ENCODE assay signal across 23 cellular contexts in genomic region chr10:77592510-77592909, GRCh38. TPM values are rescaled to one million over a fixed set of nuclear protein-coding genes. Genes with fewer than 3 reads are reported as not detected.
A peak's percentile ranks its signal among the peaks of the same experiment; 100 is the strongest.
DNase-seq lines count a peak whose midpoint lies in the region; ATAC-seq and TF ChIP-seq lines count a peak whose summit lies in the region.
"Had no signal": no experiment of that assay in that cellular context is flagged by ENCODE, and none has a peak within 500 bp of the region (broad histone marks: within the 10 kb centered on the region; RNA-seq: fewer than 3 reads in every experiment).

No MANE protein-coding gene starts in this region.

- no peak overlapping the region for H3K14ac ChIP-seq in mesenchymal stem cell (ENCODE audit: low read length in 2 of 2)

- H3K9me3 Mint-ChIP-seq in MCF 10A (ENCODE audit: unreplicated experiment): no peaks in the 10 kb centered on the region
- H3K9me3 Mint-ChIP-seq in activated naive CD4-positive, alpha-beta T cell treated with anti-CD3 and anti-CD28 coated beads for 36 hours: no peaks in the 10 kb centered on the region
- H3K9me3 Mint-ChIP-seq in mesothelial cell of epicardium: no peaks in the 10 kb centered on the region
- H3K9me3 Mint-ChIP-seq: activated naive CD8-positive, alpha-beta T cell treated with anti-CD3 and anti-CD28 coated beads, Interleukin-2, amount 10 ng/mL, durations not matched to agents 7 days and 5 days; activated T-helper 17 cell treated with anti-CD3 and anti-CD28 coated beads, Interleukin-2, amount 50 U/mL, for 72 hours; brain; stimulated activated naive CD8-positive, alpha-beta T cell treated with anti-CD3 and anti-CD28 coated beads, Interleukin-15, amount 100 ng/mL, for 72 hours; T-cell had no signal

- H2BK15ac ChIP-seq in mesenchymal stem cell (ENCODE audit: low read depth, poor library complexity, severe bottlenecking): no peak overlapping the region

- H2BK120ac ChIP-seq in mesenchymal stem cell (ENCODE audit: low read depth, low read length): no peak overlapping the region

- H3K4me3 Mint-ChIP-seq in MCF 10A (ENCODE audit: unreplicated experiment) (no peak overlapping the region), mesothelial cell of epicardium (no peak overlapping the region)
- no peak overlapping the region for H3K4me3 Mint-ChIP-seq in activated naive CD4-positive, alpha-beta T cell treated with anti-CD3 and anti-CD28 coated beads for 36 hours
- H3K4me3 Mint-ChIP-seq: activated CD8-positive, alpha-beta memory T cell treated with anti-CD3 and anti-CD28 coated beads, Interleukin-2, amount 10 ng/mL, durations not matched to agents 7 days and 5 days; activated naive CD8-positive, alpha-beta T cell treated with anti-CD3 and anti-CD28 coated beads, Interleukin-2, amount 10 ng/mL, durations not matched to agents 7 days and 5 days; activated T-helper 17 cell treated with anti-CD3 and anti-CD28 coated beads, Interleukin-2, amount 50 U/mL, for 72 hours; brain; nephron progenitor cell; stimulated activated naive CD8-positive, alpha-beta T cell treated with anti-CD3 and anti-CD28 coated beads, Interleukin-15, amount 100 ng/mL, for 72 hours; T-cell had no signal

- peak overlapping the region in 1 of 2 experiments; percentile 87 for H3K23ac ChIP-seq in mesenchymal stem cell (ENCODE audit: low read length in 2 of 2)

- H3K4me1 ChIP-seq in breast epithelium (no peaks in the 10 kb centered on the region), mesenchymal stem cell (ENCODE audit: control insufficient read depth, insufficient read depth, low read depth, low read length) (peaks cover 7% of the 10 kb centered on the region), tibial artery (peaks cover 0 to 74% (median 43%) of the 10 kb centered on the region in 4 donors)
- H3K4me1 ChIP-seq: uterus had no signal

- H3K27ac ChIP-seq in breast epithelium (no peak overlapping the region), mesenchymal stem cell (ENCODE audit: low read length, poor library complexity, severe bottlenecking) (no peak overlapping the region), tibial artery (peak overlapping the region; percentile 88 to 95)
- H3K27ac ChIP-seq: 22Rv1, spleen had no signal

- peak overlapping the region; percentile 2 to 76 for H3K4ac ChIP-seq in mesenchymal stem cell (ENCODE audit: low read depth in 1 of 2, low read length in 2 of 2)

- no peak for ATAC-seq in GM21786 (IDR thresholded peaks at IDR 0.05; ENCODE audit: unreplicated experiment)
- ATAC-seq: activated CD8-positive, alpha-beta memory T cell treated with anti-CD3 and anti-CD28 coated beads, Interleukin-2, amount 10 ng/mL, durations not matched to agents 7 days and 5 days; activated T-helper 17 cell treated with anti-CD3 and anti-CD28 coated beads, Interleukin-2, amount 50 U/mL, for 72 hours; stimulated activated naive CD8-positive, alpha-beta T cell treated with anti-CD3 and anti-CD28 coated beads, Interleukin-15, amount 100 ng/mL, for 72 hours; T-cell had no signal

- H3K4me3 ChIP-seq in breast epithelium (no peak overlapping the region), mesenchymal stem cell (ENCODE audit: insufficient read depth in 1 of 2, low read depth in 1 of 2, low read length in 2 of 2) (no peak overlapping the region), tibial artery (no peak overlapping the region)
- H3K4me3 ChIP-seq: spleen, uterus had no signal

- H3K4me1 Mint-ChIP-seq in MCF 10A (ENCODE audit: insufficient read depth, unreplicated experiment) (peaks cover 28% of the 10 kb centered on the region), mesothelial cell of epicardium (peaks cover 4% of the 10 kb centered on the region)
- H3K4me1 Mint-ChIP-seq in activated naive CD4-positive, alpha-beta T cell treated with anti-CD3 and anti-CD28 coated beads for 36 hours (ENCODE audit: low read depth): no peaks in the 10 kb centered on the region
- H3K4me1 Mint-ChIP-seq: activated CD8-positive, alpha-beta memory T cell treated with anti-CD3 and anti-CD28 coated beads, Interleukin-2, amount 10 ng/mL, durations not matched to agents 7 days and 5 days; activated naive CD8-positive, alpha-beta T cell treated with anti-CD3 and anti-CD28 coated beads, Interleukin-2, amount 10 ng/mL, durations not matched to agents 7 days and 5 days; activated T-helper 17 cell treated with anti-CD3 and anti-CD28 coated beads, Interleukin-2, amount 50 U/mL, for 72 hours; stimulated activated naive CD8-positive, alpha-beta T cell treated with anti-CD3 and anti-CD28 coated beads, Interleukin-15, amount 100 ng/mL, for 72 hours; T-cell had no signal

- H3K27me3 Mint-ChIP-seq in MCF 10A (ENCODE audit: insufficient read depth, unreplicated experiment) (no peaks in the 10 kb centered on the region), mesothelial cell of epicardium (ENCODE audit: low read depth) (no peaks in the 10 kb centered on the region)
- H3K27me3 Mint-ChIP-seq in activated naive CD4-positive, alpha-beta T cell treated with anti-CD3 and anti-CD28 coated beads for 36 hours (ENCODE audit: low read depth): no peaks in the 10 kb centered on the region
- H3K27me3 Mint-ChIP-seq: activated CD8-positive, alpha-beta memory T cell treated with anti-CD3 and anti-CD28 coated beads, Interleukin-2, amount 10 ng/mL, durations not matched to agents 7 days and 5 days; activated T-helper 17 cell treated with anti-CD3 and anti-CD28 coated beads, Interleukin-2, amount 50 U/mL, for 72 hours; stimulated activated naive CD8-positive, alpha-beta T cell treated with anti-CD3 and anti-CD28 coated beads, Interleukin-15, amount 100 ng/mL, for 72 hours had no signal

- H3K36me3 ChIP-seq in breast epithelium (no peaks in the 10 kb centered on the region), mesenchymal stem cell (ENCODE audit: control insufficient read depth in 1 of 2, insufficient read depth in 2 of 2, low read depth in 1 of 2, low read length in 2 of 2) (no peaks in the 10 kb centered on the region), tibial artery (no peaks in the 10 kb centered on the region)
- H3K36me3 ChIP-seq: spleen, uterus had no signal

- POLR2A ChIA-PET in MCF 10A (lab: Yijun Ruan, JAX): interaction anchor here (1.7 kb wide), 1 partner anchor 62 kb away, joined by 4 read pairs; no protein-coding TSS in a partner anchor

- H4K8ac ChIP-seq in mesenchymal stem cell (ENCODE audit: low read length): no peak overlapping the region

- CTCF ChIA-PET in MCF 10A (lab: Yijun Ruan, JAX): interaction anchor here (0.6 kb wide), 1 partner anchor 48 kb away, joined by 3 read pairs; no protein-coding TSS in a partner anchor
- CTCF ChIA-PET in activated naive CD4-positive, alpha-beta T cell treated with anti-CD3 and anti-CD28 coated beads for 36 hours (lab: Charles Lee): no interaction called here

- H3K4me2 ChIP-seq in mesenchymal stem cell (ENCODE audit: low read length, poor library complexity, severe bottlenecking): no peak overlapping the region

- DNase-seq in MCF 10A (ENCODE audit: unreplicated experiment) (no peak), breast epithelium (ENCODE audit: low spot score in 2 of 2) (no peak), cerebellum (ENCODE audit: low spot score) (peak; percentile 6), mesenchymal stem cell (no peak), tibial artery (no peak), mesothelial cell of epicardium (ENCODE audit: low spot score in 2 of 2, unreplicated experiment in 2 of 2) (no peak)
- no peak for DNase-seq in activated naive CD4-positive, alpha-beta T cell treated with anti-CD3 and anti-CD28 coated beads for 36 hours
- DNase-seq: activated CD4-positive, alpha-beta T cell treated with anti-CD3 and anti-CD28 coated beads for 4 hours; activated CD8-positive, alpha-beta memory T cell treated with anti-CD3 and anti-CD28 coated beads, Interleukin-2, amount 10 ng/mL, durations not matched to agents 7 days and 5 days; activated naive CD8-positive, alpha-beta T cell treated with anti-CD3 and anti-CD28 coated beads, Interleukin-2, amount 10 ng/mL, durations not matched to agents 7 days and 5 days; dermis blood vessel endothelial cell; NCI-H2107; NCI-H510A; nephron progenitor cell; stimulated activated CD4-positive, alpha-beta T cell treated with anti-CD3 and anti-CD28 coated beads, Interleukin-4, amount 100 ng/mL, for 24 hours; stimulated activated naive CD8-positive, alpha-beta T cell treated with anti-CD3 and anti-CD28 coated beads, Interleukin-15, amount 100 ng/mL, for 72 hours; T-cell; uterus had no signal

- H3K27me3 ChIP-seq in breast epithelium: no peaks in the 10 kb centered on the region
- H3K27me3 ChIP-seq in mesenchymal stem cell (ENCODE audit: control insufficient read depth in 1 of 2, insufficient read depth in 1 of 2, low read length in 2 of 2): no peaks in the 10 kb centered on the region
- H3K27me3 ChIP-seq in tibial artery: no peaks in the 10 kb centered on the region
- H3K27me3 ChIP-seq: spleen, uterus had no signal

- H2AK5ac ChIP-seq in mesenchymal stem cell (ENCODE audit: low read length, severe bottlenecking): no peak overlapping the region

- 89% methylated on average over 4 of the region's 4 CpGs for WGBS in mesenchymal stem cell

- peak overlapping the region; percentile 18 for H4K91ac ChIP-seq in mesenchymal stem cell (ENCODE audit: low read length)

- H2BK5ac ChIP-seq in mesenchymal stem cell (ENCODE audit: low read depth, low read length, poor library complexity, severe bottlenecking): no peak overlapping the region

- H2AFZ ChIP-seq in mesenchymal stem cell (ENCODE audit: low read depth, low read length): no peak overlapping the region

- H3K9me3 ChIP-seq in breast epithelium (no peaks in the 10 kb centered on the region), mesenchymal stem cell (ENCODE audit: control insufficient read depth, low read length) (no peaks in the 10 kb centered on the region), tibial artery (no peaks in the 10 kb centered on the region)
- H3K9me3 ChIP-seq: spleen, uterus had no signal

- no TSS peak for BruUV-seq in MCF 10A (replicated peaks; lab: Mats Ljungman, UMichigan)

- peak overlapping the region; percentile 92 for H3K27ac Mint-ChIP-seq in MCF 10A (ENCODE audit: low read depth, unreplicated experiment)
- no peak overlapping the region for H3K27ac Mint-ChIP-seq in activated naive CD4-positive, alpha-beta T cell treated with anti-CD3 and anti-CD28 coated beads for 36 hours
- no peak overlapping the region for H3K27ac Mint-ChIP-seq in mesothelial cell of epicardium
- H3K27ac Mint-ChIP-seq: activated CD8-positive, alpha-beta memory T cell treated with anti-CD3 and anti-CD28 coated beads, Interleukin-2, amount 10 ng/mL, durations not matched to agents 7 days and 5 days; activated naive CD8-positive, alpha-beta T cell treated with anti-CD3 and anti-CD28 coated beads, Interleukin-2, amount 10 ng/mL, durations not matched to agents 7 days and 5 days; activated T-helper 17 cell treated with anti-CD3 and anti-CD28 coated beads, Interleukin-2, amount 50 U/mL, for 72 hours; nephron progenitor cell; stimulated activated naive CD8-positive, alpha-beta T cell treated with anti-CD3 and anti-CD28 coated beads, Interleukin-15, amount 100 ng/mL, for 72 hours; T-cell had no signal

- peak overlapping the region; percentile 48 to 76 for H3K18ac ChIP-seq in mesenchymal stem cell (ENCODE audit: low read depth in 1 of 2, low read length in 2 of 2)

- no peak for TF ChIP-seq POLR2A in breast epithelium (IDR thresholded peaks at IDR 0.05)

- peak overlapping the region; percentile 46 to 80 for H2BK12ac ChIP-seq in mesenchymal stem cell (ENCODE audit: low read length in 2 of 2)

- H3K36me3 Mint-ChIP-seq in MCF 10A (ENCODE audit: insufficient read depth, unreplicated experiment): peaks cover 13% of the 10 kb centered on the region
- H3K36me3 Mint-ChIP-seq in activated naive CD4-positive, alpha-beta T cell treated with anti-CD3 and anti-CD28 coated beads for 36 hours (ENCODE audit: low read depth): no peaks in the 10 kb centered on the region
- H3K36me3 Mint-ChIP-seq in mesothelial cell of epicardium: peaks cover 9% of the 10 kb centered on the region
- H3K36me3 Mint-ChIP-seq: activated CD8-positive, alpha-beta memory T cell treated with anti-CD3 and anti-CD28 coated beads, Interleukin-2, amount 10 ng/mL, durations not matched to agents 7 days and 5 days; activated naive CD8-positive, alpha-beta T cell treated with anti-CD3 and anti-CD28 coated beads, Interleukin-2, amount 10 ng/mL, durations not matched to agents 7 days and 5 days; T-cell had no signal

- peak overlapping the region; percentile 66 for H3K9ac ChIP-seq in mesenchymal stem cell (ENCODE audit: low read length)

- intact Hi-C loops in MCF 10A (cut with micrococcal nuclease): loop anchor here (2.0 kb wide), 1 partner anchor 88 kb away; no protein-coding TSS in a partner anchor
- intact Hi-C loops in breast epithelium (cut with DNase I; ENCODE audit: low total_unique reads): no loop called here
- intact Hi-C loops in tibial artery (cut with DNase I; ENCODE audit: low total_unique reads): no loop called here
- intact Hi-C loops in activated naive CD4-positive, alpha-beta T cell treated with anti-CD3 and anti-CD28 coated beads for 36 hours (cut with micrococcal nuclease): no loop called here

- peaks cover 22% of the 10 kb centered on the region for H3K79me1 ChIP-seq in mesenchymal stem cell (replicated peaks; ENCODE audit: low read length, poor library complexity, severe bottlenecking)

- no peak for TF ChIP-seq CTCF in MCF 10A (IDR thresholded peaks at IDR 0.05; ENCODE audit: unreplicated experiment)
- TF ChIP-seq CTCF in breast epithelium (IDR thresholded peaks at IDR 0.05): no peak
- TF ChIP-seq CTCF in tibial artery (IDR thresholded peaks at IDR 0.05): no peak
- no peak for TF ChIP-seq CTCF in mesothelial cell of epicardium (IDR thresholded peaks at IDR 0.05; ENCODE audit: unreplicated experiment)

RNA-seq across cellular contexts. Expression of gene KCNMA1, which starts 45.1 kb away (rescaled TPM):
- total RNA-seq in MCF 10A (2022): 7.5 and 16.4 TPM in 2 replicates
- 10 to 100 TPM; 13.6 to 37.8 (median 15.1) TPM for total RNA-seq in breast epithelium
- total RNA-seq in cerebellum: 109 TPM
- polyA plus RNA-seq in mesenchymal stem cell (2013, experiment 1 of 2): 21.9 TPM
- 21.7 TPM for polyA plus RNA-seq in mesenchymal stem cell (2013, experiment 2 of 2)
- total RNA-seq in activated naive CD4-positive, alpha-beta T cell treated with anti-CD3 and anti-CD28 coated beads for 36 hours: not detected
- 38.4 to 44.0 TPM (median 41.3 TPM) in 3 replicates for total RNA-seq in mesothelial cell of epicardium

Comparison
In these comparisons a context has a peak if more than half of its experiments do, and no peak if none do; other contexts are left out.
1. H3K27ac ChIP-seq: peak in tibial artery (2 of 2); none in breast epithelium (0 of 2) and mesenchymal stem cell (single experiment).